ENCODE assay signal across 12 cellular contexts in genomic region chr3:8490079-8490552, GRCh38. TPM values are rescaled to one million over a fixed set of nuclear protein-coding genes. Genes with fewer than 3 reads are reported as not detected.
DNase-seq lines count a peak whose midpoint lies in the region; ATAC-seq, FAIRE-seq and TF ChIP-seq lines count a peak whose summit lies in the region.
"Had no signal": no experiment of that assay in that cellular context is flagged by ENCODE, and none has a peak within 500 bp of the region (broad histone marks: within the 10 kb centered on the region; RNA-seq: fewer than 3 reads in every experiment).

No MANE protein-coding gene starts in this region.

- no peak overlapping the region for H3K4me3 ChIP-seq in epithelial cell of proximal tubule (ENCODE audit: low read depth, low read length)
- H3K4me3 ChIP-seq: upper lobe of left lung had no signal

- TF ChIP-seq CTCF in epithelial cell of proximal tubule (conservative IDR thresholded peaks at IDR 0.05; ENCODE audit: low read depth, low read length) (no peak), omental fat pad (IDR thresholded peaks at IDR 0.05) (no peak), GM13977 (IDR thresholded peaks at IDR 0.05; ENCODE audit: extremely low read depth, insufficient read depth, missing control alignments) (no peak)

- DNase-seq in COLO829 (ENCODE audit: low spot score) (peak; percentile 43), NCI-H226 (peak; percentile 88), epithelial cell of proximal tubule (ENCODE audit: low read depth) (peak; percentile 83), omental fat pad (ENCODE audit: low spot score) (no peak), frontal cortex (ENCODE audit: low spot score in 2 of 2) (no peak), GM13977 (ENCODE audit: low spot score) (no peak)
- DNase-seq: activated naive CD4-positive, alpha-beta T cell treated with anti-CD3 and anti-CD28 coated beads, Interleukin-2, amount 50 U/mL, for 16 hours; naive B cell; stimulated activated CD4-positive, alpha-beta T cell treated with anti-CD3 and anti-CD28 coated beads, Interleukin-4, amount 100 ng/mL, for 4 hours had no signal

- FAIRE-seq in frontal cortex (lab: Jason Lieb, UNC): no peak

- in situ Hi-C loops in GM13977 (cut with MboI; ENCODE audit: low pct_unique_long_range_greater_than_20kb, low sequenced_read_pairs, unreplicated experiment): no loop called here

- peak; percentile 60 for ATAC-seq in omental fat pad (ENCODE audit: low FRiP score)
- no peak for ATAC-seq in GM18511 (IDR thresholded peaks at IDR 0.05; ENCODE audit: unreplicated experiment)
- ATAC-seq in HG03469 (IDR thresholded peaks at IDR 0.05; ENCODE audit: unreplicated experiment): no peak

RNA-seq across cellular contexts. Expression of gene LMCD1, which starts 11.5 kb away (rescaled TPM):
- total RNA-seq in epithelial cell of proximal tubule (69.0 and 70.2 TPM in 2 replicates), omental fat pad (1,000 to 10,000 TPM in 1 of 4 donors, 100 to 1,000 TPM in 3; 135 to 1,380 (median 270) TPM), frontal cortex (0.41 TPM)

Comparison
In these comparisons a context has a peak if more than half of its experiments do, and no peak if none do; other contexts are left out.
1. DNase-seq: peak in COLO829 (single experiment), NCI-H226 (single experiment) and epithelial cell of proximal tubule (single experiment); none in omental fat pad (single experiment), frontal cortex (0 of 2) and GM13977 (single experiment).
2. RNA of gene LMCD1, which starts 11.5 kb away (total RNA-seq): 135 to 1,380 TPM in omental fat pad and 69.0 to 70.2 TPM in epithelial cell of proximal tubule; 0.41 TPM in frontal cortex (single experiment); every median in the first group is over 10 times any median in the second.